In genomic region chr7:151695856-151696555, GRCh38 we compare ENCODE assay signal across 9 cellular contexts.
DNase-seq lines count a peak whose midpoint lies in the region; ATAC-seq and TF ChIP-seq lines count a peak whose summit lies in the region.
"Had no signal": no experiment of that assay in that cellular context is flagged by ENCODE, and none has a peak within 500 bp of the region (broad histone marks: within the 10 kb centered on the region; RNA-seq: fewer than 3 reads in every experiment).

No MANE protein-coding gene starts in this region.

- no peaks in the 10 kb centered on the region for H3K9me3 Mint-ChIP-seq in CD8-positive, alpha-beta T cell
- H3K9me3 Mint-ChIP-seq in endodermal cell (no peaks in the 10 kb centered on the region), neural progenitor cell (no peaks in the 10 kb centered on the region)

- peaks cover 4% of the 10 kb centered on the region for H3F3A ChIP-seq in neural progenitor cell (ENCODE audit: low read depth)

- no peak for ATAC-seq in CD8-positive, alpha-beta T cell
- no peak for ATAC-seq in SK-N-SH treated with all-trans-retinoic acid at 6 μM for 48 hours

- H3K4me2 ChIP-seq in neural progenitor cell, result peak overlapping the region; percentile 33

- CTCF ChIA-PET in CD8-positive, alpha-beta T cell (lab: Charles Lee), result no interaction called here

- no peak overlapping the region for H3K27ac ChIP-seq in CD8-positive, alpha-beta T cell (ENCODE audit: low read depth, low read length)
- H3K27ac ChIP-seq in endodermal cell (ENCODE audit: low read depth, low read length), result peak overlapping the region; percentile 72
- no peak overlapping the region for H3K27ac ChIP-seq in neural progenitor cell

- no peak overlapping the region for H3K4me3 ChIP-seq in CD8-positive, alpha-beta T cell (ENCODE audit: low read depth, low read length)
- H3K4me3 ChIP-seq in endodermal cell (ENCODE audit: low read length) (no peak overlapping the region), neural progenitor cell (no peak overlapping the region)

- peaks cover 30% of the 10 kb centered on the region for H3K4me1 Mint-ChIP-seq in CD8-positive, alpha-beta T cell (ENCODE audit: low read depth)
- H3K4me1 Mint-ChIP-seq in endodermal cell (peaks cover 18% of the 10 kb centered on the region), neural progenitor cell (peaks cover 28% of the 10 kb centered on the region)

- H3K79me2 ChIP-seq in neural progenitor cell (ENCODE audit: low read depth), result no peaks in the 10 kb centered on the region

- peaks cover 2% of the 10 kb centered on the region for H3K36me3 Mint-ChIP-seq in CD8-positive, alpha-beta T cell
- H3K36me3 Mint-ChIP-seq in endodermal cell (ENCODE audit: low read depth) (no peaks in the 10 kb centered on the region), neural progenitor cell (no peaks in the 10 kb centered on the region)

- no peak for DNase-seq in CD8-positive, alpha-beta T cell
- DNase-seq in NCI-H2107 treated with DMSO at 0.1 percent for 48 hours (lab: John Stamatoyannopoulos, UW; ENCODE audit: unreplicated experiment), result peak; percentile 40
- DNase-seq in endodermal cell, result no peak
- peak; percentile 20 for DNase-seq in neural progenitor cell (ENCODE audit: low spot score)
- DNase-seq in NCI-H1048 (lab: John Stamatoyannopoulos, UW), result no peak
- DNase-seq in GM13977 (ENCODE audit: low spot score), result no peak
- DNase-seq in GM19238 (ENCODE audit: insufficient read length, low spot score), result no peak
- DNase-seq: activated CD8-positive, alpha-beta memory T cell treated with anti-CD3 and anti-CD28 coated beads, Interleukin-2, amount 50 U/mL, for 4 hours had no signal

- H3K27me3 ChIP-seq in CD8-positive, alpha-beta T cell (ENCODE audit: insufficient read depth, low read length), result no peaks in the 10 kb centered on the region
- no peaks in the 10 kb centered on the region for H3K27me3 ChIP-seq in endodermal cell (ENCODE audit: control insufficient read depth, insufficient read depth, low read length, poor library complexity, severe bottlenecking)
- no peaks in the 10 kb centered on the region for H3K27me3 ChIP-seq in neural progenitor cell

- no peak overlapping the region for H3K9ac ChIP-seq in endodermal cell (ENCODE audit: extremely low read depth, low read length, poor library complexity, severe bottlenecking)
- H3K9ac ChIP-seq in neural progenitor cell, result no peak overlapping the region

- intact Hi-C loops in CD8-positive, alpha-beta T cell (cut with DNase I, micrococcal nuclease), result no loop called here

- TF ChIP-seq CTCF in CD8-positive, alpha-beta T cell (IDR thresholded peaks at IDR 0.05), result no peak
- TF ChIP-seq CTCF in endodermal cell (conservative IDR thresholded peaks at IDR 0.05) (no peak), neural progenitor cell (IDR thresholded peaks at IDR 0.05) (no peak), GM13977 (IDR thresholded peaks at IDR 0.05; ENCODE audit: extremely low read depth, insufficient read depth, missing control alignments) (no peak)

- peak overlapping the region; percentile 84 for H2AFZ ChIP-seq in neural progenitor cell (replicated peaks)

- POLR2A ChIA-PET in CD8-positive, alpha-beta T cell (lab: Charles Lee), result no interaction called here

- in situ Hi-C loops in GM13977 (cut with MboI; ENCODE audit: low pct_unique_long_range_greater_than_20kb, low sequenced_read_pairs, unreplicated experiment), result no loop called here

- no peaks in the 10 kb centered on the region for H4K20me1 ChIP-seq in neural progenitor cell (ENCODE audit: low read depth)

- no peaks in the 10 kb centered on the region for H3K27me3 Mint-ChIP-seq in CD8-positive, alpha-beta T cell (ENCODE audit: low read depth)
- no peaks in the 10 kb centered on the region for H3K27me3 Mint-ChIP-seq in endodermal cell (ENCODE audit: insufficient read depth)
- peaks cover 12% of the 10 kb centered on the region for H3K27me3 Mint-ChIP-seq in neural progenitor cell (ENCODE audit: insufficient read depth, low read depth)

- H3K36me3 ChIP-seq in CD8-positive, alpha-beta T cell (ENCODE audit: insufficient read depth, low read length), result no peaks in the 10 kb centered on the region
- H3K36me3 ChIP-seq in endodermal cell (ENCODE audit: control insufficient read depth, insufficient read depth, low read length) (no peaks in the 10 kb centered on the region), neural progenitor cell (no peaks in the 10 kb centered on the region)

- H3K4me1 ChIP-seq in CD8-positive, alpha-beta T cell (ENCODE audit: insufficient read depth, low read length), result peaks cover 16% of the 10 kb centered on the region
- peaks cover 18% of the 10 kb centered on the region for H3K4me1 ChIP-seq in endodermal cell (ENCODE audit: control insufficient read depth, insufficient read depth, low read length)
- H3K4me1 ChIP-seq in neural progenitor cell, result peaks cover 16% of the 10 kb centered on the region

- no peaks in the 10 kb centered on the region for H3K9me3 ChIP-seq in CD8-positive, alpha-beta T cell (ENCODE audit: low read length)
- H3K9me3 ChIP-seq in endodermal cell (ENCODE audit: control insufficient read depth, low read length), result peaks cover 7% of the 10 kb centered on the region
- H3K9me3 ChIP-seq in neural progenitor cell (ENCODE audit: low read depth), result no peaks in the 10 kb centered on the region

- 74 to 83% methylated on average over 13 to 26 of the region's 26 CpGs for WGBS in endodermal cell (ENCODE audit: insufficient coverage in 1 of 2, insufficient read length in 1 of 2), 2 experiments

- H3K27ac Mint-ChIP-seq in CD8-positive, alpha-beta T cell, result peak overlapping the region; percentile 60
- H3K27ac Mint-ChIP-seq in endodermal cell (peak overlapping the region; percentile 89), neural progenitor cell (peak overlapping the region; percentile 70)

- no peak overlapping the region for H3K4me3 Mint-ChIP-seq in CD8-positive, alpha-beta T cell
- H3K4me3 Mint-ChIP-seq in endodermal cell (no peak overlapping the region), neural progenitor cell (no peak overlapping the region)

TF ChIP-seq in SK-N-SH treated with all-trans-retinoic acid at 6 μM for 48 hours, 23 proteins besides CTCF, POLR2A, EP300 and RAD21:
- TF ChIP-seq ISL1 (CRISPR knock-in tag; IDR thresholded peaks at IDR 0.05) (no peak), ZNF70 (CRISPR knock-in tag; IDR thresholded peaks at IDR 0.05) (no peak), PATZ1 (CRISPR knock-in tag; IDR thresholded peaks at IDR 0.05; ENCODE audit: borderline replicate concordance) (no peak), CREB5 (CRISPR knock-in tag; IDR thresholded peaks at IDR 0.05; ENCODE audit: low read depth) (no peak), PPARA (CRISPR knock-in tag; IDR thresholded peaks at IDR 0.05; ENCODE audit: borderline replicate concordance) (no peak), OSR1 (CRISPR knock-in tag; IDR thresholded peaks at IDR 0.05) (no peak), TCF4 (CRISPR knock-in tag; IDR thresholded peaks at IDR 0.05; ENCODE audit: borderline replicate concordance) (no peak), ZFP30 (CRISPR knock-in tag; IDR thresholded peaks at IDR 0.05) (no peak), ZC3H10 (CRISPR knock-in tag; IDR thresholded peaks at IDR 0.05) (no peak)

Comparison
In these comparisons a context has a peak if more than half of its experiments do, and no peak if none do; other contexts are left out.
1. DNase-seq: peak in NCI-H2107 treated with DMSO at 0.1 percent for 48 hours (single experiment) and neural progenitor cell (single experiment); none in CD8-positive, alpha-beta T cell (0 of 7), endodermal cell (single experiment), NCI-H1048 (single experiment), GM13977 (single experiment) and GM19238 (single experiment).
2. Peak in every context shown above with its lines, with median percentiles within 50 percentile points of each other: H3K27ac Mint-ChIP-seq.